ENCODE assay signal across 20 cellular contexts in genomic region chr16:89174877-89175276, GRCh38. TPM values are rescaled to one million over a fixed set of nuclear protein-coding genes. Genes with fewer than 3 reads are reported as not detected.
"Had no signal": no experiment of that assay in that cellular context is flagged by ENCODE, and none has a peak within 500 bp of the region (broad histone marks: within the 10 kb centered on the region; RNA-seq: fewer than 3 reads in every experiment).

No MANE protein-coding gene starts in this region.

- ATAC-seq: activated CD4-positive, CD25-positive, alpha-beta regulatory T cell treated with anti-CD3 and anti-CD28 coated beads, Interleukin-2, amount 50 U/mL, for 24 hours; body of pancreas; esophagus mucosa; foreskin keratinocyte had no signal

- H3K4me3 ChIP-seq: body of pancreas, coronary artery, skin epidermis had no signal

- H3K27ac ChIP-seq: body of pancreas, coronary artery, foreskin keratinocyte, skin epidermis had no signal

- DNase-seq: activated CD4-positive, alpha-beta T cell treated with anti-CD3 and anti-CD28 coated beads, Interleukin-2, amount 50 U/mL, for 1 hour; activated CD8-positive, alpha-beta memory T cell treated with anti-CD3 and anti-CD28 coated beads for 24 hours; activated naive CD8-positive, alpha-beta T cell treated with anti-CD3 and anti-CD28 coated beads for 36 hours; amygdala; body of pancreas; central memory CD4-positive, alpha-beta T cell; foreskin keratinocyte; kidney glomerular epithelial cell; nephron progenitor cell; stimulated activated CD4-positive, alpha-beta T cell treated with anti-CD3 and anti-CD28 coated beads, Interleukin-4, amount 100 ng/mL, for 4 hours; stimulated activated CD8-positive, alpha-beta memory T cell treated with anti-CD3 and anti-CD28 coated beads, Interleukin-4, amount 100 ng/mL, for 48 hours; stimulated activated naive CD4-positive, alpha-beta T cell treated with Interleukin-2 at 50 U/mL for 16 hours had no signal

- H3K4me1 ChIP-seq: foreskin keratinocyte had no signal

- H3K9me3 ChIP-seq: body of pancreas had no signal

- H3K27me3 ChIP-seq: body of pancreas had no signal

RNA-seq across cellular contexts. Expression of gene CDH15, which starts 3.3 kb away (rescaled TPM):
- total RNA-seq: activated naive CD8-positive, alpha-beta T cell treated with anti-CD3 and anti-CD28 coated beads for 36 hours; activated T-helper 1 cell treated with anti-CD3 and anti-CD28 coated beads, Interleukin-12 subunit alpha, Interleukin-12 subunit beta, Interleukin-2, Interleukin-4 antibody, amounts not matched to agents 30 ng/mL and 10 ng/mL and 1 ng/mL, durations not matched to agents 14 hours and 24 hours and 36 hours; esophagus mucosa; foreskin keratinocyte; liver; mesenteric fat pad; omental fat pad had no signal

RNA-seq across cellular contexts. Expression of gene SLC22A31, which starts 25.5 kb away (rescaled TPM):
- total RNA-seq: activated naive CD8-positive, alpha-beta T cell treated with anti-CD3 and anti-CD28 coated beads for 36 hours; esophagus mucosa; foreskin keratinocyte; omental fat pad had no signal
